ENCODE assay signal across 13 cellular contexts in the genomic region with DNA sequence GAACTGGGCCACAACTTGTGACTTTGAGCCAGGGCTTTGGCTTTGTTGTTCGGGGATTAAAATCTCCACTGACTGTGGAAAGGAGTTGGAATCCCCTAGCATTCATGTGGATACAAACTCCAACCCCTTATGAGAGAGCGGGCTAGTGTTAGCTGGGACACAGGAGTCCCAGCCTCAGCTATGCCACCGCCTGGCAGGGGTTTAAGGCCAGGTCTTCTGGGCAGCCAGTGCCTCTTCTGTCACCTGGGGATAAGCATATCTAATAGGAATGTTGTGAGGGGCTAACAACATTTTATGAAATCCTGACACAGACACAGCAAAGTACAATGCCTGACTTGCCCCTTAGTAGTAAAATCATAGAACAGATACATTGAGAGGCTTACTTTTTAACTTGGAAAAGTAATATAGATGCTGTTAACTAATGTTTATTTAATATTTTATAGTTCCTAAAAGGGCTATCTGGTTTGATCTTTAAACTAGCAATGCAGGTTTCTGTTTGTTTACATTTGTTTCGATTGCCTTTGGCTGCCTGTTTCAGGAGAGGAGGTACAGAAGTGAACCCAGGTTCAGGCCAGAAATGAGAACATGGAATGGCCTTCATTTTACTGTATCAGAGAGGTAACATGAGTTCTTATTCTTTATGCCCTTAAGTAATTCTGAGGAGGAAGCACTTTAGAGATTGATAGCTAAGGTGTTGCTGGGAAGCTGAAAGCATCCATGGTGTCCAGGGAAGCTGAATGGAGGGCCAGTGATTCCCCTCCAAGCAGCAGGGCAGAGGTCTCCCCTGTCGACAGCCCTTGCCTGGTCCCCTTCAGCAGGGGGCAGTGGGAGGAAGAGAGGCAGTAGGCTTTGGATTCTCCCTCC. TPM values are rescaled to one million over a fixed set of nuclear protein-coding genes. Genes with fewer than 3 reads are reported as not detected.
DNase-seq lines count a peak whose midpoint lies in the region; ATAC-seq, FAIRE-seq and TF ChIP-seq lines count a peak whose summit lies in the region.
"Had no signal": no experiment of that assay in that cellular context is flagged by ENCODE, and none has a peak within 500 bp of the region (broad histone marks: within the 10 kb centered on the region; RNA-seq: fewer than 3 reads in every experiment).

No MANE protein-coding gene starts in this region.

- intact Hi-C loops in OCI-LY7 (cut with micrococcal nuclease; ENCODE audit: unreplicated experiment), result no loop called here
- intact Hi-C loops in right lobe of liver (cut with DNase I), result no loop called here

- TF ChIP-seq CTCF in OCI-LY7 (conservative IDR thresholded peaks at IDR 0.05; ENCODE audit: low read length) (no peak), right lobe of liver (IDR thresholded peaks at IDR 0.05) (no peak)

- H4K20me1 ChIP-seq in OCI-LY7 (ENCODE audit: insufficient read depth, low read length), result no peaks in the 10 kb centered on the region

- FAIRE-seq in small intestine (lab: Jason Lieb, UNC), result no peak
- FAIRE-seq: HTR-8/SVneo had no signal

- no TSS peak for BruUV-seq in OCI-LY7 (replicated peaks; lab: Mats Ljungman, UMichigan)

- POLR2A ChIA-PET in OCI-LY7 (lab: Charles Lee), result interaction anchor here (0.6 to 6.8 kb wide), 12 partner anchors 10 to 279 kb away, joined by 3 to 143 read pairs (median 5); partner anchors contain the start of gene SEC62

- peak; percentile 38 to 66 (median 40) for ATAC-seq in right lobe of liver
- no peak for ATAC-seq in HG03442 (IDR thresholded peaks at IDR 0.05; ENCODE audit: unreplicated experiment)

- H3K9me2 ChIP-seq in OCI-LY7 (ENCODE audit: insufficient read depth, low read length), result no peaks in the 10 kb centered on the region

- H3K27me3 ChIP-seq in right lobe of liver (no peaks in the 10 kb centered on the region), small intestine (ENCODE audit: control insufficient read depth in 2 of 2, insufficient read depth in 2 of 2, low read length in 2 of 2) (no peaks in the 10 kb centered on the region)
- H3K27me3 ChIP-seq: ascending aorta had no signal

- WGBS in right lobe of liver (ENCODE audit: insufficient coverage, low coverage, low lambda C conversion rate, missing lambda C conversion rate), result 34% methylated on average over 4 of the region's 5 CpGs
- WGBS in small intestine, 3 donors, result 15 to 51% (median 25%) methylated on average over 5 of the region's 5 CpGs

- H3K4me3 ChIP-seq in GM08714 (ENCODE audit: low read length) (peak overlapping the region; percentile 15; the same call in 1 of the 2 replicates), OCI-LY7 (ENCODE audit: low read depth, low read length, poor library complexity, severe bottlenecking) (peak overlapping the region; percentile 40), right lobe of liver (no peak overlapping the region), small intestine (ENCODE audit: low read depth in 1 of 2, low read length in 2 of 2) (no peak overlapping the region)
- H3K4me3 ChIP-seq: ascending aorta had no signal

- peaks cover 81% of the 10 kb centered on the region for H3K79me2 ChIP-seq in OCI-LY7 (ENCODE audit: insufficient read depth, low read depth, low read length)

- H3K36me3 ChIP-seq in OCI-LY7 (ENCODE audit: insufficient read depth, low read length), result peaks cover 67% of the 10 kb centered on the region
- no peaks in the 10 kb centered on the region for H3K36me3 ChIP-seq in right lobe of liver
- H3K36me3 ChIP-seq in small intestine (ENCODE audit: control insufficient read depth in 2 of 2, insufficient read depth in 2 of 2, low read length in 2 of 2), result no peaks in the 10 kb centered on the region
- H3K36me3 ChIP-seq: ascending aorta had no signal

- peak overlapping the region; percentile 84 for H3K4me2 ChIP-seq in OCI-LY7 (ENCODE audit: low read length)

- no peak for TF ChIP-seq POLR2A in right lobe of liver (IDR thresholded peaks at IDR 0.05)

- DNase-seq in OCI-LY7 (ENCODE audit: low spot score) (no peak), right lobe of liver (no peak), small intestine (peak; percentile 82), GDM1 (lab: John Stamatoyannopoulos, UW) (no peak), CD1c-positive myeloid dendritic cell (ENCODE audit: extremely low spot score) (no peak)
- DNase-seq: activated CD4-positive, alpha-beta T cell treated with anti-CD3 and anti-CD28 coated beads, Interleukin-2, amount 50 U/mL, for 1 hour; NCI-H2227 treated with DMSO at 0.1 percent for 48 hours; retina; RPMI8226 had no signal

- CTCF ChIA-PET in OCI-LY7 (lab: Charles Lee; ENCODE audit: unreplicated experiment), result interaction anchor here (0.6 to 1.0 kb wide), 2 partner anchors 100 to 179 kb away, joined by 3 to 4 read pairs; no protein-coding TSS in a partner anchor

- H3K4me1 ChIP-seq in OCI-LY7 (ENCODE audit: insufficient read depth, low read length, poor library complexity, severe bottlenecking) (peaks cover 73% of the 10 kb centered on the region), right lobe of liver (peaks cover 0 to 10% (median 0%) of the 10 kb centered on the region in 4 donors), small intestine (ENCODE audit: control insufficient read depth in 2 of 2, insufficient read depth in 1 of 2, low read depth in 1 of 2, low read length in 1 of 2) (peaks cover 4 to 5% of the 10 kb centered on the region in 2 donors)
- H3K4me1 ChIP-seq: ascending aorta had no signal

- H3K9me3 ChIP-seq in OCI-LY7 (ENCODE audit: low read length) (no peaks in the 10 kb centered on the region), right lobe of liver (no peaks in the 10 kb centered on the region), small intestine (ENCODE audit: control insufficient read depth, low read depth) (no peaks in the 10 kb centered on the region)
- H3K9me3 ChIP-seq: ascending aorta had no signal

- H2AFZ ChIP-seq in OCI-LY7 (ENCODE audit: low read length), result no peak overlapping the region

- H3K27ac ChIP-seq in OCI-LY7 (ENCODE audit: low read depth, low read length, poor library complexity, severe bottlenecking) (peak overlapping the region; percentile 98), right lobe of liver (no peak overlapping the region), small intestine (ENCODE audit: low read depth in 1 of 2, low read length in 1 of 2) (peak overlapping the region; percentile 84 to 90)
- H3K27ac ChIP-seq: ascending aorta had no signal

RNA-seq across cellular contexts. Expression of gene GPR160, which starts 8.7 kb away (rescaled TPM):
- 90.5 and 108 TPM in 2 replicates for total RNA-seq in OCI-LY7 (2014; rRNA removed; shearing (Covaris generic))
- total RNA-seq in OCI-LY7 (2022) (115 and 117 TPM in 2 replicates), right lobe of liver (1 to 10 TPM; 1.0 to 4.2 (median 1.6) TPM)
- 10 to 100 TPM; 48.6 to 55.9 (median 55.7) TPM for polyA plus RNA-seq in small intestine

Comparison
In these comparisons a context has a peak if more than half of its experiments do, and no peak if none do; other contexts are left out.
1. H3K4me3 ChIP-seq: peak in GM08714 (single experiment) and OCI-LY7 (single experiment); none in right lobe of liver (0 of 3) and small intestine (0 of 2).
2. H3K27ac ChIP-seq: peak in OCI-LY7 (single experiment) and small intestine (2 of 2); none in right lobe of liver (0 of 3).
3. RNA of gene GPR160, which starts 8.7 kb away (total RNA-seq): 90.5 to 117 TPM in OCI-LY7; 1.0 to 4.2 TPM in right lobe of liver; every median in the first group is over 10 times any median in the second.